In genomic region chr10:119521443-119522204, GRCh38 we compare ENCODE assay signal across 13 cellular contexts. TPM values are rescaled to one million over a fixed set of nuclear protein-coding genes. Genes with fewer than 3 reads are reported as not detected.
DNase-seq lines count a peak whose midpoint lies in the region; ATAC-seq, FAIRE-seq and TF ChIP-seq lines count a peak whose summit lies in the region.
"Had no signal": no experiment of that assay in that cellular context is flagged by ENCODE, and none has a peak within 500 bp of the region (broad histone marks: within the 10 kb centered on the region; RNA-seq: fewer than 3 reads in every experiment).

No MANE protein-coding gene starts in this region.

- intact Hi-C loops in prostate gland (cut with DNase I): no loop called here

- H3K36me3 ChIP-seq in gastroesophageal sphincter (peaks cover 0 to 34% of the 10 kb centered on the region in 2 donors), prostate gland (no peaks in the 10 kb centered on the region)

- DNase-seq in A549 (ENCODE audit: low read depth in 1 of 2, low spot score in 1 of 2) (peak; percentile 47 to 61), GM12891 (ENCODE audit: insufficient read length, low spot score) (no peak), T-helper 17 cell (no peak), nucleus accumbens (lab: John Stamatoyannopoulos, UW) (no peak), prostate gland (ENCODE audit: low spot score) (no peak)
- no peak for DNase-seq in stimulated activated CD4-positive, alpha-beta T cell treated with anti-CD3 and anti-CD28 coated beads, Interleukin-4, amount 100 ng/mL, for 4 hours
- DNase-seq: activated B cell treated with CpG ODN at 0.5 μM for 24 hours, Calu3, hippocampal formation, NCI-H524 had no signal

- H3K4me2 ChIP-seq in A549: 0 out of 3 replicates have a peak overlapping the region, but pooled peaks have one; percentile 1

- peak; percentile 67 to 69; a peak in 5 of 6 replicates for ATAC-seq in A549
- ATAC-seq in T-helper 17 cell: no peak
- peak; percentile 52 for ATAC-seq in gastroesophageal sphincter
- no peak for ATAC-seq in GM21367 (IDR thresholded peaks at IDR 0.05; ENCODE audit: unreplicated experiment)

- 71% methylated on average over 6 of the region's 6 CpGs for WGBS in A549 (ENCODE audit: missing lambda C conversion rate)
- WGBS in gastroesophageal sphincter (ENCODE audit: low coverage in 1 of 2), 2 donors: 48% methylated on average over 3 of the region's 6 CpGs; no CpG with 5 or more reads in 1 of the 2 donors
- 83% methylated on average over 6 of the region's 6 CpGs for whole genome bisulfite sequencing in prostate gland

- H3K9me3 ChIP-seq in A549 (no peaks in the 10 kb centered on the region), T-helper 17 cell (ENCODE audit: control insufficient read depth, low read length, poor library complexity, severe bottlenecking) (no peaks in the 10 kb centered on the region), gastroesophageal sphincter (no peaks in the 10 kb centered on the region), prostate gland (no peaks in the 10 kb centered on the region)
- H3K9me3 ChIP-seq: ascending aorta had no signal

- POLR2A ChIA-PET in A549 (lab: Yijun Ruan, JAX): no interaction called here

- H3K4me1 ChIP-seq in A549: peaks cover 7% of the 10 kb centered on the region
- peaks cover 0 to 8% (median 0%) of the 10 kb centered on the region in 3 donors for H3K4me1 ChIP-seq in gastroesophageal sphincter
- H3K4me1 ChIP-seq in prostate gland (replicated peaks): no peaks in the 10 kb centered on the region
- H3K4me1 ChIP-seq: ascending aorta had no signal

- H3K4me3 Mint-ChIP-seq in T-helper 17 cell: no peak overlapping the region
- H3K4me3 Mint-ChIP-seq: activated B cell treated with CpG ODN at 0.5 μM for 24 hours had no signal

- H3K4me3 ChIP-seq in A549 (no peak overlapping the region), gastroesophageal sphincter (no peak overlapping the region), prostate gland (no peak overlapping the region)
- H3K4me3 ChIP-seq: ascending aorta had no signal

- FAIRE-seq in A549 (lab: Jason Lieb, UNC) (no peak), GM12891 (lab: Jason Lieb, UNC) (peak; percentile 5)

- TF ChIP-seq CTCF in A549 (IDR thresholded peaks at IDR 0.05) (no peak), gastroesophageal sphincter (IDR thresholded peaks at IDR 0.05) (no peak), prostate gland (IDR thresholded peaks at IDR 0.05) (no peak)

- no peak for TF ChIP-seq RAD21 in A549 (conservative IDR thresholded peaks at IDR 0.05 in 1 of 2, IDR thresholded peaks at IDR 0.05 in 1 of 2)

- no peak for TF ChIP-seq POLR2A in A549 (IDR thresholded peaks at IDR 0.05; ENCODE audit: low read length)
- no peak for TF ChIP-seq POLR2A in GM12891 (IDR thresholded peaks at IDR 0.05; ENCODE audit: low read depth, low read length)
- no peak for TF ChIP-seq POLR2A in gastroesophageal sphincter (IDR thresholded peaks at IDR 0.05)
- TF ChIP-seq POLR2A in prostate gland (IDR thresholded peaks at IDR 0.05): no peak

- peaks cover 29% of the 10 kb centered on the region for H3K4me1 Mint-ChIP-seq in T-helper 17 cell

- no peak overlapping the region for H3K27ac ChIP-seq in A549
- no peak overlapping the region for H3K27ac ChIP-seq in gastroesophageal sphincter
- no peak overlapping the region for H3K27ac ChIP-seq in prostate gland
- H3K27ac ChIP-seq: ascending aorta had no signal

- no peak for TF ChIP-seq EP300 in A549 (IDR thresholded peaks at IDR 0.05)
- TF ChIP-seq EP300 in gastroesophageal sphincter (IDR thresholded peaks at IDR 0.05): no peak

- peak overlapping the region; percentile 90 for H3K27ac Mint-ChIP-seq in T-helper 17 cell
- H3K27ac Mint-ChIP-seq: activated B cell treated with CpG ODN at 0.5 μM for 24 hours had no signal

- H3K36me3 Mint-ChIP-seq in T-helper 17 cell (ENCODE audit: low read depth): peaks cover 2% of the 10 kb centered on the region

- no peaks in the 10 kb centered on the region for H3K27me3 Mint-ChIP-seq in T-helper 17 cell
- H3K27me3 Mint-ChIP-seq: activated B cell treated with CpG ODN at 0.5 μM for 24 hours had no signal

- CTCF ChIA-PET in A549 (lab: Yijun Ruan, JAX): interaction anchor here (0.8 to 0.9 kb wide), 2 partner anchors 54 to 76 kb away, joined by 3 to 4 read pairs; no protein-coding TSS in a partner anchor

- no peaks in the 10 kb centered on the region for H3K27me3 ChIP-seq in gastroesophageal sphincter
- no peaks in the 10 kb centered on the region for H3K27me3 ChIP-seq in prostate gland (replicated peaks; ENCODE audit: insufficient read depth)
- H3K27me3 ChIP-seq: ascending aorta had no signal

TF ChIP-seq in A549, 52 proteins besides CTCF, POLR2A, EP300 and RAD21:
- TF ChIP-seq NPAS2 (CRISPR knock-in tag; IDR thresholded peaks at IDR 0.05; ENCODE audit: borderline replicate concordance) (no peak), E2F6 (IDR thresholded peaks at IDR 0.05; ENCODE audit: borderline replicate concordance, low read depth) (no peak; the same call in 1 of the 2 replicates), JUNB (IDR thresholded peaks at IDR 0.05) (0 out of 2 replicates have a peak, but pooled peaks have one; percentile 16), FOSL2 (IDR thresholded peaks at IDR 0.05) (no peak), FOSL2 (CRISPR knock-in tag; IDR thresholded peaks at IDR 0.05) (peak; percentile 43; the same call in 1 of the 2 replicates), ZNF302 (CRISPR knock-in tag; IDR thresholded peaks at IDR 0.05) (no peak)

TF ChIP-seq in GM12891, 5 proteins besides CTCF, POLR2A, EP300 and RAD21:
- no peak for TF ChIP-seq SPI1 (IDR thresholded peaks at IDR 0.05; ENCODE audit: low read depth, low read length)
- no peak for TF ChIP-seq POLR2AphosphoS5 (IDR thresholded peaks at IDR 0.05; ENCODE audit: low read depth, low read length)
- TF ChIP-seq PAX5 (IDR thresholded peaks at IDR 0.05; ENCODE audit: insufficient read depth, low read length, severe bottlenecking): no peak
- no peak for TF ChIP-seq POU2F2 (IDR thresholded peaks at IDR 0.05; ENCODE audit: low read depth, low read length)
- TF ChIP-seq TAF1 (IDR thresholded peaks at IDR 0.05; ENCODE audit: low read depth, low read length): no peak

RNA-seq across cellular contexts. Expression of gene RGS10, which starts 20.9 kb away (rescaled TPM):
- polyA plus RNA-seq in A549 (2011; rRNA removed) (33.5 and 46.4 TPM in 2 replicates), A549 (2017; fragmentation: RNase III; extraction: RNeasy Plus Mini Kit Qiagen cat#74134 plus additional on column Dnase treatment) (39.7 to 41.4 TPM (median 41.3 TPM) in 3 replicates)
- 20.7 and 24.3 TPM in 2 replicates for polyA plus RNA-seq in A549 (2012; cell fraction: cytosol; rRNA removed)
- 3.5 and 9.6 TPM in 2 replicates for polyA plus RNA-seq in A549 (2012; cell fraction: nucleus; rRNA removed)
- polyA minus RNA-seq in A549 (2011; rRNA and poly(A)+ RNA removed): 4.9 and 9.1 TPM in 2 replicates
- polyA plus RNA-seq in GM12891 (2012; ENCODE audit: low read depth, missing spikeins): 293 TPM
- total RNA-seq in T-helper 17 cell (100 to 1,000 TPM in 1 of 2 donors, 10 to 100 TPM in 1; 64.7 to 135 TPM), gastroesophageal sphincter (10 to 100 TPM; 18.1 to 48.5 (median 33.4) TPM), prostate gland (10 to 100 TPM; 12.4 to 67.7 TPM)

Comparison
In these comparisons a context has a peak if more than half of its experiments do, and no peak if none do; other contexts are left out.
1. ATAC-seq: peak in A549 (2 of 2) and gastroesophageal sphincter (single experiment); none in T-helper 17 cell (single experiment) and GM21367 (single experiment).
2. DNase-seq: peak in A549 (2 of 2); none in GM12891 (single experiment), T-helper 17 cell (0 of 3), stimulated activated CD4-positive, alpha-beta T cell treated with anti-CD3 and anti-CD28 coated beads, Interleukin-4, amount 100 ng/mL, for 4 hours (0 of 2), nucleus accumbens (0 of 56) and prostate gland (single experiment).